Comparison of ENCODE assay signal across 11 cellular contexts in the genomic region with DNA sequence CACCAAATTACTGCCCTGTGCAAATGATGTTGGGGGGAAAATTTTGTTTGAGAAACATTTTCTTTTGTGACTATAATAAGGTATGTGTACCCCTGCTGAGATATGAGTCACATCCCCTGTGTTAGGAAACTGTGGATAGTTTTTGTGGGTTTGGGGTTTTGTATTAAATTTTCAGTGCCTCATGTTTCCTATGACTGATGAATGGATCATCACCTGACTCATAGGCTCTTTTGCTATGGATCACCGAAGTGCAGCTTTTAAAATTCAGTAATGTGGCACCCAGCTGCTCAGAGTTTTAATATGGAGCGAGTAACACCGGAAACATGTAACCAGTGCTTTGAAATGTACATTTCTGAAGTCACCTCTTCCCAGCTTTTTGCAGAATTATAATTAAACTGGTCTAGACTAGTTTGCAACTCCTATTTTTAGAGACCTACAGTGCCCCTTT.
DNase-seq lines count a peak whose midpoint lies in the region; ATAC-seq and TF ChIP-seq lines count a peak whose summit lies in the region.
"Had no signal": no experiment of that assay in that cellular context is flagged by ENCODE, and none has a peak within 500 bp of the region (broad histone marks: within the 10 kb centered on the region; RNA-seq: fewer than 3 reads in every experiment).

No MANE protein-coding gene starts in this region.

- 61 to 82% methylated on average over 3 of the region's 3 CpGs for WGBS in gastroesophageal sphincter (ENCODE audit: low coverage in 1 of 2), 2 donors

- peak; percentile 98 for DNase-seq in AG10803 (ENCODE audit: low read depth)
- peak; percentile 47 for DNase-seq in T-helper 2 cell treated with Interferon-gamma antibody and Interleukin-4, amounts not matched to agents 5 μg/mL and 100 μg/mL, for 36 hours (ENCODE audit: low spot score)
- DNase-seq in glomerular visceral epithelial cell (ENCODE audit: extremely low spot score): peak; percentile 96
- DNase-seq in occipital lobe (lab: John Stamatoyannopoulos, UW): no peak
- DNase-seq in NCI-H446 treated with DMSO at 0.1 percent for 48 hours (lab: John Stamatoyannopoulos, UW): no peak
- DNase-seq: stimulated activated CD8-positive, alpha-beta memory T cell treated with anti-CD3 and anti-CD28 coated beads, Interleukin-4, amount 100 ng/mL, for 48 hours had no signal

- no peaks in the 10 kb centered on the region for H3K36me3 Mint-ChIP-seq in T-helper 2 cell treated with Interferon-gamma antibody and Interleukin-4, amounts not matched to agents 5 μg/mL and 100 μg/mL, for 36 hours (ENCODE audit: low read depth)
- H3K36me3 Mint-ChIP-seq: brain had no signal

- no peak overlapping the region for H3K4me3 Mint-ChIP-seq in T-helper 2 cell treated with Interferon-gamma antibody and Interleukin-4, amounts not matched to agents 5 μg/mL and 100 μg/mL, for 36 hours
- H3K4me3 Mint-ChIP-seq: brain had no signal

- H3K27ac ChIP-seq in gastroesophageal sphincter: no peak overlapping the region

- H3K9me3 Mint-ChIP-seq in T-helper 2 cell treated with Interferon-gamma antibody and Interleukin-4, amounts not matched to agents 5 μg/mL and 100 μg/mL, for 36 hours: no peaks in the 10 kb centered on the region

- ATAC-seq in HG03378 (IDR thresholded peaks at IDR 0.05; ENCODE audit: unreplicated experiment): peak; percentile 70
- ATAC-seq in gastroesophageal sphincter: no peak
- no peak for ATAC-seq in HG03460 (IDR thresholded peaks at IDR 0.05; ENCODE audit: unreplicated experiment)
- ATAC-seq: Right ventricle myocardium inferior had no signal

- no peak overlapping the region for H3K27ac Mint-ChIP-seq in T-helper 2 cell treated with Interferon-gamma antibody and Interleukin-4, amounts not matched to agents 5 μg/mL and 100 μg/mL, for 36 hours
- H3K27ac Mint-ChIP-seq: brain had no signal

- no peaks in the 10 kb centered on the region for H3K27me3 ChIP-seq in gastroesophageal sphincter

- H3K27me3 Mint-ChIP-seq in T-helper 2 cell treated with Interferon-gamma antibody and Interleukin-4, amounts not matched to agents 5 μg/mL and 100 μg/mL, for 36 hours (ENCODE audit: low read depth): peaks cover 4% of the 10 kb centered on the region
- H3K27me3 Mint-ChIP-seq: brain had no signal

- H3K4me1 Mint-ChIP-seq in T-helper 2 cell treated with Interferon-gamma antibody and Interleukin-4, amounts not matched to agents 5 μg/mL and 100 μg/mL, for 36 hours (ENCODE audit: low read depth): peaks cover 3% of the 10 kb centered on the region

- TF ChIP-seq CTCF in AG10803 (conservative IDR thresholded peaks at IDR 0.05; ENCODE audit: low read length) (no peak), gastroesophageal sphincter (IDR thresholded peaks at IDR 0.05) (no peak)

- no peak overlapping the region for H3K4me3 ChIP-seq in AG10803 (ENCODE audit: low read length)
- H3K4me3 ChIP-seq in gastroesophageal sphincter: no peak overlapping the region

- no peaks in the 10 kb centered on the region for H3K4me1 ChIP-seq in gastroesophageal sphincter

- TF ChIP-seq POLR2A in gastroesophageal sphincter (IDR thresholded peaks at IDR 0.05): no peak

- no peak for TF ChIP-seq EP300 in gastroesophageal sphincter (IDR thresholded peaks at IDR 0.05)

- no peaks in the 10 kb centered on the region for H3K9me3 ChIP-seq in gastroesophageal sphincter

- no peaks in the 10 kb centered on the region for H3K36me3 ChIP-seq in gastroesophageal sphincter

Comparison
In these comparisons a context has a peak if more than half of its experiments do, and no peak if none do; other contexts are left out.
1. DNase-seq: peak in AG10803 (single experiment), T-helper 2 cell treated with Interferon-gamma antibody and Interleukin-4, amounts not matched to agents 5 μg/mL and 100 μg/mL, for 36 hours (single experiment) and glomerular visceral epithelial cell (single experiment); none in occipital lobe (single experiment) and NCI-H446 treated with DMSO at 0.1 percent for 48 hours (single experiment).